In the genomic region with DNA sequence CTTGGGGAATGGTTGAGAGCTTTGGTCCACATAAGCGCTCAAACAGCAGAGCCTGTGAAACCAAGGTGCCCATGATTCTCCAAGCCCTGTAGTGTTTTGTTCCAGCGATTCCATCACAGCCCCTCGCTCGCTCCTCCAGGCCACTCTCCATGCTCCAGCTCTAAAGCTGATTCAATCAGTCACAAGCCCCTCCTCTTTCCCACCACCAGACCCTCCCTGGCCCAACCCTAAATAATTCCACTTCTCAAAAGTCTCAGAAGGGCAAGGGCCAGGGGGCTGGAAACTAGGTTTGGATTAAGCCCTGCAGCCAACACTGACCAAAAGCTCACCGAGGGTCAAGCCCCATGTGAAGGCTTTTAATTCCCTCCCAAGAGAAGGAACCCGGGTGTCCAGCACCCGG, we compare ENCODE assay signal across 10 cellular contexts. TPM values are rescaled to one million over a fixed set of nuclear protein-coding genes. Genes with fewer than 3 reads are reported as not detected.
DNase-seq lines count a peak whose midpoint lies in the region; ATAC-seq and TF ChIP-seq lines count a peak whose summit lies in the region.
"Had no signal": no experiment of that assay in that cellular context is flagged by ENCODE, and none has a peak within 500 bp of the region (broad histone marks: within the 10 kb centered on the region; RNA-seq: fewer than 3 reads in every experiment).

No MANE protein-coding gene starts in this region.

- TF ChIP-seq CTCF in Caco-2 (IDR thresholded peaks at IDR 0.05; ENCODE audit: insufficient read depth in 1 of 2, low read depth in 1 of 2, low read length in 1 of 2, severe bottlenecking in 1 of 2, unreplicated experiment in 1 of 2), result no peak
- no peak for TF ChIP-seq CTCF in nephron progenitor cell (IDR thresholded peaks at IDR 0.05)

- H3K27me3 ChIP-seq in Caco-2 (replicated peaks; ENCODE audit: control insufficient read depth, insufficient read depth, low read length) (no peaks in the 10 kb centered on the region), Karpas-422 (ENCODE audit: low read length) (no peaks in the 10 kb centered on the region)

- no peaks in the 10 kb centered on the region for H3K9me3 ChIP-seq in Caco-2
- no peaks in the 10 kb centered on the region for H3K9me3 ChIP-seq in Karpas-422 (ENCODE audit: low read length)

- H2AFZ ChIP-seq in Karpas-422 (ENCODE audit: low read length), result no peak overlapping the region

- H3K27ac Mint-ChIP-seq in Caco-2 (ENCODE audit: unreplicated experiment) (no peak overlapping the region), nephron progenitor cell (no peak overlapping the region)
- peak overlapping the region; percentile 96 for H3K27ac Mint-ChIP-seq in dendritic cell treated with granulocyte-macrophage colony-stimulating factor and Interleukin-4, amounts not matched to agents 40 ng/mL and 50 ng/mL, for 4 days

- H3K27ac ChIP-seq in Karpas-422 (ENCODE audit: low read length), result peak overlapping the region; percentile 95
- H3K27ac ChIP-seq: parathyroid adenoma had no signal

- H3K4me1 ChIP-seq in Caco-2 (peaks cover 20% of the 10 kb centered on the region), Karpas-422 (ENCODE audit: low read length) (peaks cover 62% of the 10 kb centered on the region)

- no peaks in the 10 kb centered on the region for H3K9me2 ChIP-seq in Karpas-422 (replicated peaks; ENCODE audit: insufficient read depth, low read length)

- no peaks in the 10 kb centered on the region for H3K9me3 Mint-ChIP-seq in Caco-2 (ENCODE audit: unreplicated experiment)
- H3K9me3 Mint-ChIP-seq in dendritic cell treated with granulocyte-macrophage colony-stimulating factor and Interleukin-4, amounts not matched to agents 40 ng/mL and 50 ng/mL, for 4 days, result no peaks in the 10 kb centered on the region
- no peaks in the 10 kb centered on the region for H3K9me3 Mint-ChIP-seq in nephron progenitor cell

- H3K4me2 ChIP-seq in Karpas-422 (ENCODE audit: low read depth, low read length, poor library complexity, severe bottlenecking), result peak overlapping the region; percentile 100

- intact Hi-C loops in Caco-2 (cut with micrococcal nuclease; ENCODE audit: unreplicated experiment), result loop anchor here (5.0 to 10.0 kb wide), 2 partner anchors 72 to 170 kb away; partner anchors contain the start of genes APOE and RELB
- intact Hi-C loops in dendritic cell treated with granulocyte-macrophage colony-stimulating factor and Interleukin-4, amounts not matched to agents 40 ng/mL and 50 ng/mL, for 4 days (cut with micrococcal nuclease), result loop anchor here (5.0 kb wide), 1 partner anchor 32 kb away; no protein-coding TSS in a partner anchor

- peaks cover 1% of the 10 kb centered on the region; the same call in 1 of the 2 replicates for H3K36me3 ChIP-seq in Caco-2 (ENCODE audit: control insufficient read depth, insufficient read depth, low read length)
- peaks cover 9% of the 10 kb centered on the region for H3K36me3 ChIP-seq in Karpas-422 (ENCODE audit: insufficient read depth, low read length)

- POLR2A ChIA-PET in Caco-2 (lab: Charles Lee), result interaction anchor here (2.9 kb wide), 1 partner anchor 17 kb away, joined by 14 read pairs; no protein-coding TSS in a partner anchor

- CTCF ChIA-PET in Caco-2 (lab: Charles Lee), result interaction anchor here (2.0 kb wide), 1 partner anchor 15 kb away, joined by 6 read pairs; no protein-coding TSS in a partner anchor

- peaks cover 41% of the 10 kb centered on the region for H4K20me1 ChIP-seq in Karpas-422 (ENCODE audit: insufficient read depth, low read depth, low read length)

- peaks cover 16% of the 10 kb centered on the region for H3K4me1 Mint-ChIP-seq in Caco-2 (ENCODE audit: low read depth, unreplicated experiment)
- H3K4me1 Mint-ChIP-seq in dendritic cell treated with granulocyte-macrophage colony-stimulating factor and Interleukin-4, amounts not matched to agents 40 ng/mL and 50 ng/mL, for 4 days (ENCODE audit: low read depth), result peaks cover 55% of the 10 kb centered on the region
- H3K4me1 Mint-ChIP-seq in nephron progenitor cell, result peaks cover 25% of the 10 kb centered on the region

- H3K36me3 Mint-ChIP-seq in Caco-2 (ENCODE audit: insufficient read depth, unreplicated experiment) (peaks cover 46% of the 10 kb centered on the region), nephron progenitor cell (ENCODE audit: low read depth) (peaks cover 10% of the 10 kb centered on the region)
- peaks cover 62% of the 10 kb centered on the region for H3K36me3 Mint-ChIP-seq in dendritic cell treated with granulocyte-macrophage colony-stimulating factor and Interleukin-4, amounts not matched to agents 40 ng/mL and 50 ng/mL, for 4 days (ENCODE audit: low read depth)

- no peak for ATAC-seq in GM18870 (IDR thresholded peaks at IDR 0.05; ENCODE audit: unreplicated experiment)

- H3K27me3 Mint-ChIP-seq in Caco-2 (ENCODE audit: insufficient read depth, unreplicated experiment), result no peaks in the 10 kb centered on the region
- H3K27me3 Mint-ChIP-seq in dendritic cell treated with granulocyte-macrophage colony-stimulating factor and Interleukin-4, amounts not matched to agents 40 ng/mL and 50 ng/mL, for 4 days, result no peaks in the 10 kb centered on the region
- H3K27me3 Mint-ChIP-seq in nephron progenitor cell (ENCODE audit: low read depth, poor library complexity), result peaks cover 40% of the 10 kb centered on the region

- peaks cover 46% of the 10 kb centered on the region for H3K79me2 ChIP-seq in Karpas-422 (ENCODE audit: low read length)

- TSS peak; percentile 74 for BruUV-seq in Caco-2 (replicated peaks; lab: Mats Ljungman, UMichigan)

- peak overlapping the region; percentile 89 for H3K4me3 ChIP-seq in Caco-2 (ENCODE audit: low read depth, low read length)
- H3K4me3 ChIP-seq in Karpas-422 (ENCODE audit: low read length), result peak overlapping the region; percentile 84

- peak overlapping the region; percentile 82 for H3K4me3 Mint-ChIP-seq in Caco-2 (ENCODE audit: unreplicated experiment)
- H3K4me3 Mint-ChIP-seq in dendritic cell treated with granulocyte-macrophage colony-stimulating factor and Interleukin-4, amounts not matched to agents 40 ng/mL and 50 ng/mL, for 4 days, result peak overlapping the region; percentile 94
- H3K4me3 Mint-ChIP-seq in nephron progenitor cell, result peak overlapping the region; percentile 41

- peak overlapping the region; percentile 75 for H3K9ac ChIP-seq in Karpas-422 (ENCODE audit: low read length)
- H3K9ac ChIP-seq: parathyroid adenoma had no signal

- DNase-seq in Caco-2 (no peak), Karpas-422 (no peak), nephron progenitor cell (no peak), DMS79 treated with DMSO at 0.1 percent for 48 hours (lab: John Stamatoyannopoulos, UW) (no peak), activated gamma-delta T cell (lab: John Stamatoyannopoulos, UW) (no peak), kidney tubule cell (ENCODE audit: low spot score) (no peak)
- DNase-seq: NCI-H1694 treated with DMSO at 0.1 percent for 48 hours had no signal

RNA-seq across cellular contexts. Expression of gene ZNF296, which starts 1.5 kb away (rescaled TPM):
- total RNA-seq in Caco-2 (2022), result 8.4 and 9.4 TPM in 2 replicates
- 3.9 and 4.7 TPM in 2 replicates for total RNA-seq in Karpas-422 (2014; rRNA removed; shearing (Covaris generic); ENCODE audit: low replicate concordance)

RNA-seq across cellular contexts. Expression of gene GEMIN7, which starts 4.3 kb away (rescaled TPM):
- total RNA-seq in Caco-2 (2022), result 45.8 and 49.3 TPM in 2 replicates
- 85.2 and 91.1 TPM in 2 replicates for total RNA-seq in Karpas-422 (2014; rRNA removed; shearing (Covaris generic); ENCODE audit: low replicate concordance)

RNA-seq across cellular contexts. Expression of gene PPP1R37, which starts 18.2 kb away (rescaled TPM):
- total RNA-seq in Caco-2 (2022), result 42.1 and 47.7 TPM in 2 replicates
- total RNA-seq in Karpas-422 (2014; rRNA removed; shearing (Covaris generic); ENCODE audit: low replicate concordance), result 8.0 and 21.0 TPM in 2 replicates

RNA-seq across cellular contexts. Expression of gene CLASRP, which starts 35.9 kb away (rescaled TPM):
- total RNA-seq in Caco-2 (2022), result 104 and 111 TPM in 2 replicates
- 22.7 and 41.9 TPM in 2 replicates for total RNA-seq in Karpas-422 (2014; rRNA removed; shearing (Covaris generic); ENCODE audit: low replicate concordance)

Comparison
In these comparisons a context has a peak if more than half of its experiments do, and no peak if none do; other contexts are left out.
1. H3K4me3 Mint-ChIP-seq: peak in every context shown above with its lines; median percentile 94 in dendritic cell treated with granulocyte-macrophage colony-stimulating factor and Interleukin-4, amounts not matched to agents 40 ng/mL and 50 ng/mL, for 4 days; 82 in Caco-2; 41 in nephron progenitor cell.